In genomic region chr11:45089845-45090499, GRCh38 we compare ENCODE assay signal across 10 cellular contexts. TPM values are rescaled to one million over a fixed set of nuclear protein-coding genes. Genes with fewer than 3 reads are reported as not detected.
DNase-seq lines count a peak whose midpoint lies in the region; ATAC-seq and TF ChIP-seq lines count a peak whose summit lies in the region.
"Had no signal": no experiment of that assay in that cellular context is flagged by ENCODE, and none has a peak within 500 bp of the region (broad histone marks: within the 10 kb centered on the region; RNA-seq: fewer than 3 reads in every experiment).

No MANE protein-coding gene starts in this region.

- H3K27ac Mint-ChIP-seq in progenitor cell of endocrine pancreas, result no peak overlapping the region
- no peak overlapping the region for H3K27ac Mint-ChIP-seq in activated CD4-positive, alpha-beta T cell treated with anti-CD3 and anti-CD28 coated beads, Interleukin-2, amount 10 ng/mL, durations not matched to agents 7 days and 5 days

- H3K4me1 Mint-ChIP-seq in progenitor cell of endocrine pancreas (ENCODE audit: low read depth), result peaks cover 17% of the 10 kb centered on the region
- H3K4me1 Mint-ChIP-seq in activated CD4-positive, alpha-beta T cell treated with anti-CD3 and anti-CD28 coated beads, Interleukin-2, amount 10 ng/mL, durations not matched to agents 7 days and 5 days, result peaks cover 11% of the 10 kb centered on the region

- CTCF ChIA-PET in activated CD4-positive, alpha-beta T cell treated with anti-CD3 and anti-CD28 coated beads, Interleukin-2, amount 10 ng/mL, durations not matched to agents 7 days and 5 days (lab: Charles Lee), result interaction anchor here (2.2 kb wide), 1 partner anchor 13 kb away, joined by 7 read pairs; no protein-coding TSS in a partner anchor

- peak; percentile 18 for TF ChIP-seq CTCF in epithelial cell of proximal tubule (conservative IDR thresholded peaks at IDR 0.05; ENCODE audit: low read depth, low read length)
- TF ChIP-seq CTCF in progenitor cell of endocrine pancreas (IDR thresholded peaks at IDR 0.05; ENCODE audit: unreplicated experiment), result peak; percentile 23
- TF ChIP-seq CTCF in GM20000 (IDR thresholded peaks at IDR 0.05; ENCODE audit: extremely low read depth, missing control alignments), result no peak

- no peak for ATAC-seq in GM21423 (IDR thresholded peaks at IDR 0.05; ENCODE audit: unreplicated experiment)

- no peak overlapping the region for H3K4me3 ChIP-seq in epithelial cell of proximal tubule (ENCODE audit: low read depth, low read length)

- H3K36me3 Mint-ChIP-seq in progenitor cell of endocrine pancreas (ENCODE audit: insufficient read depth), result no peaks in the 10 kb centered on the region
- H3K36me3 Mint-ChIP-seq in activated CD4-positive, alpha-beta T cell treated with anti-CD3 and anti-CD28 coated beads, Interleukin-2, amount 10 ng/mL, durations not matched to agents 7 days and 5 days (ENCODE audit: low read depth), result no peaks in the 10 kb centered on the region
- H3K36me3 Mint-ChIP-seq: IgD-negative memory B cell had no signal

- no peaks in the 10 kb centered on the region for H3K9me3 Mint-ChIP-seq in progenitor cell of endocrine pancreas (ENCODE audit: low read depth)
- H3K9me3 Mint-ChIP-seq in activated CD4-positive, alpha-beta T cell treated with anti-CD3 and anti-CD28 coated beads, Interleukin-2, amount 10 ng/mL, durations not matched to agents 7 days and 5 days, result no peaks in the 10 kb centered on the region
- H3K9me3 Mint-ChIP-seq: IgD-negative memory B cell had no signal

- POLR2A ChIA-PET in activated CD4-positive, alpha-beta T cell treated with anti-CD3 and anti-CD28 coated beads, Interleukin-2, amount 10 ng/mL, durations not matched to agents 7 days and 5 days (lab: Charles Lee), result no interaction called here

- H3K27me3 Mint-ChIP-seq in progenitor cell of endocrine pancreas, result peaks cover 6% of the 10 kb centered on the region
- peaks cover 5% of the 10 kb centered on the region for H3K27me3 Mint-ChIP-seq in activated CD4-positive, alpha-beta T cell treated with anti-CD3 and anti-CD28 coated beads, Interleukin-2, amount 10 ng/mL, durations not matched to agents 7 days and 5 days

- no peak overlapping the region for H3K4me3 Mint-ChIP-seq in progenitor cell of endocrine pancreas (ENCODE audit: low read depth)
- H3K4me3 Mint-ChIP-seq in activated CD4-positive, alpha-beta T cell treated with anti-CD3 and anti-CD28 coated beads, Interleukin-2, amount 10 ng/mL, durations not matched to agents 7 days and 5 days, result no peak overlapping the region
- H3K4me3 Mint-ChIP-seq: IgD-negative memory B cell had no signal

- peak; percentile 43 for DNase-seq in GM03348 (ENCODE audit: low spot score)
- DNase-seq in NCI-H226, result peak; percentile 65
- no peak for DNase-seq in epithelial cell of proximal tubule (ENCODE audit: low read depth)
- no peak for DNase-seq in progenitor cell of endocrine pancreas (ENCODE audit: low spot score, unreplicated experiment)
- DNase-seq in GM20000 (ENCODE audit: low spot score), result no peak
- DNase-seq in activated CD4-positive, alpha-beta T cell treated with anti-CD3 and anti-CD28 coated beads, Interleukin-2, amount 10 ng/mL, durations not matched to agents 7 days and 5 days, result no peak
- DNase-seq in LoVo (ENCODE audit: low spot score), result no peak
- DNase-seq: activated CD4-positive, alpha-beta T cell treated with anti-CD3 and anti-CD28 coated beads for 48 hours had no signal

RNA-seq across cellular contexts. Expression of gene PRDM11, which starts 56.5 kb away (rescaled TPM):
- 4.6 and 6.7 TPM in 2 replicates for total RNA-seq in epithelial cell of proximal tubule
- total RNA-seq in progenitor cell of endocrine pancreas, result 23.7 and 27.1 TPM in 2 replicates
- 1 to 10 TPM; 1.6 to 1.7 TPM for total RNA-seq in activated CD4-positive, alpha-beta T cell treated with anti-CD3 and anti-CD28 coated beads, Interleukin-2, amount 10 ng/mL, durations not matched to agents 7 days and 5 days

Comparison
In these comparisons a context has a peak if more than half of its experiments do, and no peak if none do; other contexts are left out.
1. DNase-seq: peak in GM03348 (single experiment) and NCI-H226 (single experiment); none in epithelial cell of proximal tubule (single experiment), progenitor cell of endocrine pancreas (single experiment), GM20000 (single experiment), activated CD4-positive, alpha-beta T cell treated with anti-CD3 and anti-CD28 coated beads, Interleukin-2, amount 10 ng/mL, durations not matched to agents 7 days and 5 days (single experiment) and LoVo (single experiment).